ENCODE assay signal across 5 cellular contexts in the genomic region with DNA sequence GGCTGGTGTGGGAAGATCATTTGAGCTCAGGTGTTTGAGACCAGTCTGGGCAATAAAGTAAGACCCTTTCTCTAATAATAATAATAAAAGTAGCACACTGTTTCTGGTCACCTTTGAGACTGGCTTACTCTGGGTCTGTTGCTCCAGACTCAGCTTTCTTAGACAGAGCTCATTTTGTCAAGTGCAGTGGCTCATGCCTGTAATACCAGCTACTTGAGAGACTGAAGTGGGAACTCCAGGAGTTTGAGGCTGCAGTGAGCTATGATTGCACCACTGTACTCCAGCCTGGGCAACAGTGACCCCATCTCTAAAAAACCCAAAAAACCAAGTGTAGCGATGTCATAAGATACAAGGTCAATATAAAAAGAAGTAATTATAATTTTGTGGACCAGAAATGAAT. TPM values are rescaled to one million over a fixed set of nuclear protein-coding genes. Genes with fewer than 3 reads are reported as not detected.
"Had no signal": no experiment of that assay in that cellular context is flagged by ENCODE, and none has a peak within 500 bp of the region (broad histone marks: within the 10 kb centered on the region; RNA-seq: fewer than 3 reads in every experiment).

No MANE protein-coding gene starts in this region.

- H3K9me3 Mint-ChIP-seq: GM23338, H9 had no signal

- DNase-seq: H9, HCEC 1CT, IMR-90 had no signal

- H3K4me3 ChIP-seq: GM23338 had no signal

- ATAC-seq: GM23338 had no signal

- H3K4me3 Mint-ChIP-seq: GM23338, H9 had no signal

- H3K27ac Mint-ChIP-seq: GM23338, H9 had no signal

RNA-seq across cellular contexts. Expression of a gene that starts 36.4 kb away (rescaled TPM):
- total RNA-seq: GM23338, HT-29, IMR-90 had no signal
